In genomic region chr2:181656450-181657261, GRCh38 we compare ENCODE assay signal across 8 cellular contexts. TPM values are rescaled to one million over a fixed set of nuclear protein-coding genes. Genes with fewer than 3 reads are reported as not detected.
DNase-seq lines count a peak whose midpoint lies in the region; ATAC-seq and TF ChIP-seq lines count a peak whose summit lies in the region.

Gene CERKL (minus strand): TSS chr2:181657105. CDS start chr2:181657006, 99 bp downstream.

- POLR2A ChIA-PET in GM10248 (lab: Yijun Ruan, JAX) = no interaction called here

- peak; percentile 79 for DNase-seq in GM10248 (ENCODE audit: extremely low spot score)
- peak; percentile 62 for DNase-seq in T1000 (lab: John Stamatoyannopoulos, UW)
- peak; percentile 26 to 40 for DNase-seq in erythroblast (lab: John Stamatoyannopoulos, UW)
- DNase-seq in myocyte (ENCODE audit: low read depth) = peak; percentile 12
- no peak for DNase-seq in NCI-H187 (lab: John Stamatoyannopoulos, UW)
- no peak for DNase-seq in NCI-H2029 (lab: John Stamatoyannopoulos, UW)

- TF ChIP-seq CTCF in GM10248 (IDR thresholded peaks at IDR 0.05; ENCODE audit: control extremely low read depth, extremely low read depth, low read depth, missing control alignments) = no peak

- ATAC-seq in GM21381 (IDR thresholded peaks at IDR 0.05; ENCODE audit: unreplicated experiment) (peak; percentile 89), HG03558 (IDR thresholded peaks at IDR 0.05; ENCODE audit: extremely low read depth, unreplicated experiment) (peak; percentile 61)

- TF ChIP-seq POLR2A in erythroblast (IDR thresholded peaks at IDR 0.05; ENCODE audit: low read length) = no peak

- CTCF ChIA-PET in GM10248 (lab: Yijun Ruan, JAX) = interaction anchor here (0.8 to 1.5 kb wide), 4 partner anchors 13 to 574 kb away, joined by 3 to 5 read pairs (median 3); no protein-coding TSS in a partner anchor

RNA-seq across cellular contexts. Expression of gene CERKL, which starts in this region (rescaled TPM):
- not detected in 2 replicates for total RNA-seq in myocyte
- polyA plus RNA-seq in myocyte (2012) = 6.1 TPM

Comparison
In these comparisons a context has a peak if more than half of its experiments do, and no peak if none do; other contexts are left out.
1. DNase-seq: peak in GM10248 (single experiment), T1000 (single experiment), erythroblast (2 of 2) and myocyte (single experiment); none in NCI-H187 (0 of 2) and NCI-H2029 (single experiment).